Comparison of ENCODE assay signal across 8 cellular contexts in the genomic region with DNA sequence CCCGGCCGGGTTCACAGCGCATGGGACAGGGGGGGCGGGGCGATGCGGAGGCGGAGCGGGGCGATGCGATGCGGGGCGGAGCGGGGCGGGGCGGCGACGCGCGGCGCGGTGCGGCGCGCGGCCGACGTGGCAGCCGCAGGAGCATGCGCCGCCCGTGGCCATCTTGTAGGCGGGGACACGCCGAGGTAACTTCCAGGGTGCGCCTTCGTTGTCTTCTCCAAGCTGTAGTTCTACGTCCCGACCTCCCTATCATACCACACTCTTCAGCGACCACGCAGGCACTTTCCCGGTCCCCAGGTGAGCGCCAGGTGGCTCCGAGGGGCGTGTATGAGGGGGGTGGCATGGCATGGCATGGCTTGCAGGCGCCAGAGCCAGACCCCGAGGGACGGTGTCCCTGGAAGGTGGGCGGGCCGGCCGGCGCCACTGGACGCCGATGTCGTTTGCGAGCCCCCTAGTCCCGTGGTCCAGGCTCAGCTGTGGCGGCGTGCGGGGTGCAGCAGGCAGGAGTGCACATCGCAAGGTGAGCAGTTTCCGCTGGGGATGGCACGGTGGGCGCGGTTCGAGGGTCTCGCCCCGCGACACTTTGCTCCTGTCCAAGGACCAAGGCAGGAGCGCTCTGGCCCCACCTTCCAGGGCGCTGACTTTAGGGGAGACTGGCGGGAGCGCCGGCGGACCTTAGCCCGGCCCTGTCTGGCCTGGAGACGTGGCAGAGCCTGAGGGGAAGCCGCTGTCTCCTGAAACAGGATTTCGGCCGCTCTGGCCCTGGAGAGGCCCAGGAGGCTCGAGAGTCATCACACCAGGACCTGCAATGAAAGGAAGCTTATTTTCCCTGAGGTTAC. TPM values are rescaled to one million over a fixed set of nuclear protein-coding genes. Genes with fewer than 3 reads are reported as not detected.
DNase-seq lines count a peak whose midpoint lies in the region; ATAC-seq and TF ChIP-seq lines count a peak whose summit lies in the region.

A gene (plus strand): TSS at position 161 of the 839 bp plus-strand sequence. CDS start 5,840 bp downstream, outside the sequence.

- intact Hi-C loops in mammary epithelial cell (cut with micrococcal nuclease) (no loop called here), spleen (cut with DNase I; ENCODE audit: low total_unique reads) (no loop called here)

- peak within 1 kb of the TSS; percentile 84 for H3K4me2 ChIP-seq in mammary epithelial cell (ENCODE audit: insufficient read depth, low read depth, low read length)

- peak within 1 kb of the TSS; percentile 99 for H2AFZ ChIP-seq in mammary epithelial cell (ENCODE audit: low read depth, low read length)

- TF ChIP-seq POLR2A in spleen (IDR thresholded peaks at IDR 0.05): peak in 1 of 3 donors; percentile 48

- H3K4me1 Mint-ChIP-seq in immature natural killer cell: peaks cover 28 to 45% of the 10 kb centered on the region in 2 donors

- H3K9ac ChIP-seq in mammary epithelial cell (ENCODE audit: insufficient read depth, low read length): peak within 1 kb of the TSS; percentile 93

- peak within 1 kb of the TSS; percentile 53 to 83 (median 67) for H3K27ac Mint-ChIP-seq in immature natural killer cell

- H3K4me3 Mint-ChIP-seq in immature natural killer cell: peak within 1 kb of the TSS; percentile 84 to 88 (median 87)

- H3K9me3 Mint-ChIP-seq in immature natural killer cell: peaks cover 0 to 2% (median 0%) of the 10 kb centered on the region in 6 donors

- H3K27me3 ChIP-seq in WERI-Rb-1 (ENCODE audit: insufficient read depth, low read depth, severe bottlenecking) (no peaks in the 10 kb centered on the region), mammary epithelial cell (ENCODE audit: insufficient read depth, low read length) (no peaks in the 10 kb centered on the region), spleen (replicated peaks in 1 of 7) (no peaks in the 10 kb centered on the region)

- peak within 1 kb of the TSS; percentile 82 for H3K27ac ChIP-seq in WERI-Rb-1
- peak within 1 kb of the TSS; percentile 75 for H3K27ac ChIP-seq in mammary epithelial cell (ENCODE audit: insufficient read depth, low read depth, low read length)
- peak within 1 kb of the TSS; percentile 79 to 91 (median 86) for H3K27ac ChIP-seq in spleen

- peak within 1 kb of the TSS; percentile 75 for H3K4me3 ChIP-seq in WERI-Rb-1 (ENCODE audit: low read depth, low read length)
- H3K4me3 ChIP-seq in mammary epithelial cell (replicated peaks in 1 of 3; ENCODE audit: insufficient read depth in 1 of 3, low read depth in 2 of 3, low read length in 3 of 3): peak within 1 kb of the TSS; percentile 74 to 100 (median 97)
- peak within 1 kb of the TSS; percentile 92 to 99 (median 96) for H3K4me3 ChIP-seq in spleen

- WGBS in mammary epithelial cell (ENCODE audit: low coverage, missing lambda C conversion rate): 2% methylated on average over 21 of the region's 80 CpGs
- WGBS in spleen, 5 donors: 0 to 1% (median 0%) methylated on average over 40 to 80 of the region's 80 CpGs

- peaks cover 0 to 3% (median 1%) of the 10 kb centered on the region in 3 donors for H3K27me3 Mint-ChIP-seq in immature natural killer cell (ENCODE audit: low read depth in 3 of 3)

- CTCF ChIA-PET in mammary epithelial cell (lab: Charles Lee; ENCODE audit: low non-redundant PET): no interaction called here

- dilution Hi-C loops in mammary epithelial cell (cut with HindIII; ENCODE audit: low sequenced_read_pairs): no loop called here

- ATAC-seq in GM18520 (IDR thresholded peaks at IDR 0.05; ENCODE audit: unreplicated experiment) (peak; percentile 84), HG03060 (IDR thresholded peaks at IDR 0.05; ENCODE audit: low read depth, unreplicated experiment) (peak; percentile 64)

- no peaks in the 10 kb centered on the region for H4K20me1 ChIP-seq in mammary epithelial cell (ENCODE audit: insufficient read depth, low read length)

- peaks cover 7 to 17% (median 15%) of the 10 kb centered on the region in 3 donors for H3K36me3 Mint-ChIP-seq in immature natural killer cell

- H3K36me3 ChIP-seq in WERI-Rb-1 (peaks cover 23% of the 10 kb centered on the region), mammary epithelial cell (ENCODE audit: insufficient read depth, low read length) (no peaks in the 10 kb centered on the region), spleen (peaks cover 0 to 15% (median 3%) of the 10 kb centered on the region in 6 donors)

- peaks cover 2% of the 10 kb centered on the region for H3K9me3 ChIP-seq in WERI-Rb-1 (ENCODE audit: severe bottlenecking)
- H3K9me3 ChIP-seq in mammary epithelial cell (replicated peaks; ENCODE audit: insufficient read depth, low read length): peaks cover 7% of the 10 kb centered on the region
- peaks cover 0 to 16% (median 10%) of the 10 kb centered on the region in 8 donors for H3K9me3 ChIP-seq in spleen

- TF ChIP-seq CTCF in WERI-Rb-1 (IDR thresholded peaks at IDR 0.05; ENCODE audit: low read depth, low read length) (no peak), mammary epithelial cell (conservative IDR thresholded peaks at IDR 0.05 in 1 of 2, IDR thresholded peaks at IDR 0.05 in 1 of 2; ENCODE audit: extremely low read depth in 1 of 2, insufficient read depth in 1 of 2, low read depth in 1 of 2, low read length in 2 of 2) (no peak), spleen (IDR thresholded peaks at IDR 0.05 in 8 of 11, conservative IDR thresholded peaks at IDR 0.05 in 3 of 11) (no peak)

- peaks cover 52% of the 10 kb centered on the region for H3K79me2 ChIP-seq in mammary epithelial cell (ENCODE audit: insufficient read depth, low read length)

- H3K4me1 ChIP-seq in mammary epithelial cell (ENCODE audit: insufficient read depth, low read length): peaks cover 11% of the 10 kb centered on the region
- H3K4me1 ChIP-seq in spleen: peaks cover 0 to 37% (median 20%) of the 10 kb centered on the region in 6 donors

- in situ Hi-C loops in mammary epithelial cell (cut with MboI; ENCODE audit: low sequenced_read_pairs in 2 of 2): no loop called here

- BruUV-seq in mammary epithelial cell (replicated peaks; lab: Mats Ljungman, UMichigan): no TSS peak

- DNase-seq in A172 (ENCODE audit: low spot score) (peak; percentile 70), NCI-H2171 treated with DMSO at 0.1 percent for 48 hours (lab: John Stamatoyannopoulos, UW) (peak; percentile 72), WERI-Rb-1 (peak; percentile 84), mammary epithelial cell (peak; percentile 77), immature natural killer cell (peak; percentile 70 to 72 (median 71)), spleen (peak; percentile 95)

RNA-seq across cellular contexts. Expression of the gene that starts here (rescaled TPM):
- 39.8 and 66.4 TPM in 2 replicates for total RNA-seq in A172 (2014; rRNA removed; shearing (Covaris generic))
- total RNA-seq in mammary epithelial cell (10 to 100 TPM; 47.8 to 64.3 TPM), spleen (10 to 100 TPM; 35.4 to 45.9 (median 40.3) TPM)
- polyA plus RNA-seq in mammary epithelial cell (53.7 TPM), immature natural killer cell (10 to 100 TPM; 18.2 to 36.5 (median 36.3) TPM), spleen (10 to 100 TPM; 11.9 to 16.4 (median 16.1) TPM)
- polyA minus RNA-seq in mammary epithelial cell: 146 TPM

Comparison
In these comparisons a context has a peak if more than half of its experiments do, and no peak if none do; other contexts are left out.
1. Peak in every context shown above with its lines: DNase-seq, ATAC-seq, H3K4me3 ChIP-seq and H3K27ac ChIP-seq.